Comparison of ENCODE assay signal across 1 cellular context in the genomic region with DNA sequence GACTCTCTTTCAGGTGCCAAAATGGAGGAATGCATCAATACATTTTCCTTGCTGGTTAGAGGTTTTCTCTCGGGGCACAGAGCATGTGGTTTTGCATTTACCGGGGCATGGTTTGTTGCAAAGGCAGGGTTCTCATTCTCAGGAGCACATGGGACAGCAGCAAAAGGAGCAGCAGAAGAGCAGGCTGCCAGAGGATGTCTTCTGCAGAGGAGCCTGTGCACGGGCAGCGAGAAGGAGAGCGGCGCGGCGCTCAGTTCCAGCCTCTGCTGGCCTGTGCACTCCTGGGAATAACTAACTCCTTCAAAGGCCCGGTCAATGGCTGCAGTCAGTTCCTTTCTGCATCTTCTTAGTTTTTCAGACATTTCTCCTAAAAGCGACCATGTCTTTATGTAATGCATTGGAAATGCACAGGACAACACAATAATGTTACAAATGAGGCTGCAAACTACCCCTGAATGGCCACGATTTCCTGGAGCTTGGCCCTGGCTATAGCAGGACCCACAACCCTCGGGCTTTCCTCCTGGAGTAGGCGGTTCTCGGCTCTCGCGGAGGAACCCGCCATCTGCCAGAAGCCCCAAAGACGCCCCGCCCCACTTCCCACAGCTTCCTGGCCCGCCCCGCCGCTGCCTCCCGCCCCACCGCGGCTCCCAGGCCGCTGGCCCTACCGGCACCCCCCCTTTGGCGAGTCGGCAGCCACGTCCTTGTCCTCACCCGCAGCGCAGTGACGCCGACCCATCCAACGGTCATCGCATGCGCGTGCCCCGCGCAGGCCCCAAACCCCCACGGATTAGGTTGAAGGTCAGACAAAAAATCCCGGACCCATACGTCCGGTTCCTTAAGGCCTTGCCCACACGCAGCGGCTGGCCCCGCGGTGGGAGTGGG.
A peak's percentile ranks its signal among the peaks of the same experiment; 100 is the strongest.
TF ChIP-seq lines count a peak whose summit lies in the region.

A gene (minus strand): TSS at position 758 of the 882 bp plus-strand sequence. CDS start 360 bp downstream, at position 398.

TF ChIP-seq in A549, 52 proteins besides CTCF, POLR2A, EP300 and RAD21 (continued from another document):
- TF ChIP-seq, protein P1, sequence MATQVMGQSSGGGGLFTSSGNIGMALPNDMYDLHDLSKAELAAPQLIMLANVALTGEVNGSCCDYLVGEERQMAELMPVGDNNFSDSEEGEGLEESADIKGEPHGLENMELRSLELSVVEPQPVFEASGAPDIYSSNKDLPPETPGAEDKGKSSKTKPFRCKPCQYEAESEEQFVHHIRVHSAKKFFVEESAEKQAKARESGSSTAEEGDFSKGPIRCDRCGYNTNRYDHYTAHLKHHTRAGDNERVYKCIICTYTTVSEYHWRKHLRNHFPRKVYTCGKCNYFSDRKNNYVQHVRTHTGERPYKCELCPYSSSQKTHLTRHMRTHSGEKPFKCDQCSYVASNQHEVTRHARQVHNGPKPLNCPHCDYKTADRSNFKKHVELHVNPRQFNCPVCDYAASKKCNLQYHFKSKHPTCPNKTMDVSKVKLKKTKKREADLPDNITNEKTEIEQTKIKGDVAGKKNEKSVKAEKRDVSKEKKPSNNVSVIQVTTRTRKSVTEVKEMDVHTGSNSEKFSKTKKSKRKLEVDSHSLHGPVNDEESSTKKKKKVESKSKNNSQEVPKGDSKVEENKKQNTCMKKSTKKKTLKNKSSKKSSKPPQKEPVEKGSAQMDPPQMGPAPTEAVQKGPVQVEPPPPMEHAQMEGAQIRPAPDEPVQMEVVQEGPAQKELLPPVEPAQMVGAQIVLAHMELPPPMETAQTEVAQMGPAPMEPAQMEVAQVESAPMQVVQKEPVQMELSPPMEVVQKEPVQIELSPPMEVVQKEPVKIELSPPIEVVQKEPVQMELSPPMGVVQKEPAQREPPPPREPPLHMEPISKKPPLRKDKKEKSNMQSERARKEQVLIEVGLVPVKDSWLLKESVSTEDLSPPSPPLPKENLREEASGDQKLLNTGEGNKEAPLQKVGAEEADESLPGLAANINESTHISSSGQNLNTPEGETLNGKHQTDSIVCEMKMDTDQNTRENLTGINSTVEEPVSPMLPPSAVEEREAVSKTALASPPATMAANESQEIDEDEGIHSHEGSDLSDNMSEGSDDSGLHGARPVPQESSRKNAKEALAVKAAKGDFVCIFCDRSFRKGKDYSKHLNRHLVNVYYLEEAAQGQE (IDR thresholded peaks at IDR 0.05): peak; percentile 60; the same call in 1 of the 2 replicates
- TF ChIP-seq, protein P2, sequence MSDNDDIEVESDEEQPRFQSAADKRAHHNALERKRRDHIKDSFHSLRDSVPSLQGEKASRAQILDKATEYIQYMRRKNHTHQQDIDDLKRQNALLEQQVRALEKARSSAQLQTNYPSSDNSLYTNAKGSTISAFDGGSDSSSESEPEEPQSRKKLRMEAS (IDR thresholded peaks at IDR 0.05): peak; percentile 48; the same call in 1 of the 2 replicates
- TF ChIP-seq, protein P3, sequence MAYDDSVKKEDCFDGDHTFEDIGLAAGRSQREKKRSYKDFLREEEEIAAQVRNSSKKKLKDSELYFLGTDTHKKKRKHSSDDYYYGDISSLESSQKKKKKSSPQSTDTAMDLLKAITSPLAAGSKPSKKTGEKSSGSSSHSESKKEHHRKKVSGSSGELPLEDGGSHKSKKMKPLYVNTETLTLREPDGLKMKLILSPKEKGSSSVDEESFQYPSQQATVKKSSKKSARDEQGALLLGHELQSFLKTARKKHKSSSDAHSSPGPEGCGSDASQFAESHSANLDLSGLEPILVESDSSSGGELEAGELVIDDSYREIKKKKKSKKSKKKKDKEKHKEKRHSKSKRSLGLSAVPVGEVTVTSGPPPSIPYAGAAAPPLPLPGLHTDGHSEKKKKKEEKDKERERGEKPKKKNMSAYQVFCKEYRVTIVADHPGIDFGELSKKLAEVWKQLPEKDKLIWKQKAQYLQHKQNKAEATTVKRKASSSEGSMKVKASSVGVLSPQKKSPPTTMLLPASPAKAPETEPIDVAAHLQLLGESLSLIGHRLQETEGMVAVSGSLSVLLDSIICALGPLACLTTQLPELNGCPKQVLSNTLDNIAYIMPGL (CRISPR knock-in tag; IDR thresholded peaks at IDR 0.05; ENCODE audit: borderline replicate concordance): no peak
- TF ChIP-seq MYC (IDR thresholded peaks at IDR 0.05; ENCODE audit: borderline replicate concordance, low read length): no peak
